8 cellular contexts compared by ENCODE assay signal in the genomic region with DNA sequence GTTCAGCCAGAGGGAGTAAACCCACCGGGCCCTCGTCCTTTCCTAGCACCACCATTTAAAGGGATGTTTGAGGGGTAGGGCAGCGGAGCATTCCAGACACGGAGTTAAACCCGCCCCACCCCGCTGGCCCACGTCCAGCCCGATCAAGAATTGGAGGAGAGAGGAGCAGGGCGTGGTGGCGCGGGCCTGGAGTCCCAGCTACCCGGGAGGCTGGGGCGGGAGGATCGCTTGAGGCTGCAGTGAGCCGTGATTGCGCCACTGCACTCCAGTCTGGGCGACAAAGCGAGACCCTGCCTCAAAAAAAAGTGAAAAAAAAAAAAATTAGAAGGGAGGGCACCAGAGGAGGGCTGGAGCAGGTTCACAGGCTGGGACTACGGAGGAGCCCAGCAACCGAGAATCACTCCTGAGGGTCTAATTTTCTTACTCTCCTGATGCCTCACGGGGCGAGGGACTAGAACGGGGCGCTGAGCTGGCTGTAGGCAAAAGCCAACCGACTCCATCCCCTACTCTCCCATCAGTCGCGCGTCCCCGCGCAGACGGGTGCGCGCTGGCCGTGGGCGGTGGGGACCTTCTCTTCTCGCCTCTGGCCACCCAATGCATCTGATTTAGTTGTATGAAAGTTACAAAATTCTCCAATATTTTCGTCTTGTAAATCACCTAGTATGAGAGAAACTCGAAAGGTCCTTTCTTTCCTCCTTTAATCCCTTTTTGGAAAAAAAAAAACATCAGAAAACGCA. TPM values are rescaled to one million over a fixed set of nuclear protein-coding genes. Genes with fewer than 3 reads are reported as not detected.
DNase-seq lines count a peak whose midpoint lies in the region; ATAC-seq and TF ChIP-seq lines count a peak whose summit lies in the region.

No MANE protein-coding gene starts in this region.

- H3K9me3 Mint-ChIP-seq in WTC11, result no peaks in the 10 kb centered on the region; the same call in 1 of the 2 replicates

- H3K27ac ChIP-seq in ACC112 (ENCODE audit: low read depth, low read length), result peak overlapping the region; percentile 97
- H3K27ac ChIP-seq in left lung, result peak overlapping the region; percentile 92 to 98

- H3K36me3 ChIP-seq in ACC112 (ENCODE audit: insufficient read depth, low read length) (no peaks in the 10 kb centered on the region), left lung (no peaks in the 10 kb centered on the region)

- peaks cover 4% of the 10 kb centered on the region; the same call in 1 of the 2 replicates for H3K36me3 Mint-ChIP-seq in WTC11

- no peaks in the 10 kb centered on the region for H3K27me3 ChIP-seq in ACC112 (ENCODE audit: insufficient read depth, low read length)
- H3K27me3 ChIP-seq in left lung, result no peaks in the 10 kb centered on the region

- H3K27me3 Mint-ChIP-seq in WTC11 (ENCODE audit: low read depth), result no peaks in the 10 kb centered on the region; the same call in 1 of the 2 replicates

- H3K4me1 Mint-ChIP-seq in WTC11, result peaks cover 65% of the 10 kb centered on the region

- intact Hi-C loops in left lung (cut with DNase I), result no loop called here

- POLR2A ChIA-PET in WTC11 (lab: Charles Lee), result interaction anchor here (0.6 to 1.3 kb wide), 3 partner anchors 13 to 30 kb away, joined by 4 to 10 read pairs (median 5); a partner anchor contains a TSS

- H3K27ac Mint-ChIP-seq in WTC11, result peak overlapping the region; percentile 98

- DNase-seq in LHCN-M2 (ENCODE audit: low read depth), result peak; percentile 64
- DNase-seq in WTC11 (ENCODE audit: low spot score), result peak; percentile 71
- DNase-seq in choroid plexus epithelial cell (ENCODE audit: low read depth), result peak; percentile 46
- peak; percentile 75 to 92 for DNase-seq in left lung
- DNase-seq in stimulated activated CD4-positive, alpha-beta T cell treated with anti-CD3 and anti-CD28 coated beads, Interleukin-2, amount 100 ng/mL, for 4 hours (ENCODE audit: low read depth), result peak; percentile 55

- TF ChIP-seq CTCF in WTC11 (IDR thresholded peaks at IDR 0.05) (no peak), choroid plexus epithelial cell (conservative IDR thresholded peaks at IDR 0.05; ENCODE audit: low read depth, low read length) (no peak), left lung (IDR thresholded peaks at IDR 0.05) (no peak)

- H3K4me1 ChIP-seq in ACC112 (ENCODE audit: control insufficient read depth, insufficient read depth, low read length, unreplicated experiment), result peaks cover 31% of the 10 kb centered on the region
- peaks cover 25 to 86% of the 10 kb centered on the region in 2 donors for H3K4me1 ChIP-seq in left lung

- CTCF ChIA-PET in WTC11 (lab: Charles Lee), result interaction anchor here (0.7 to 2.1 kb wide), 5 partner anchors 15 to 142 kb away, joined by 3 to 9 read pairs (median 4); a partner anchor contains a TSS

- H3K9me3 ChIP-seq in left lung, result no peaks in the 10 kb centered on the region

- peaks cover 21% of the 10 kb centered on the region for H3K79me2 ChIP-seq in ACC112 (ENCODE audit: control insufficient read depth, insufficient read depth, low read length, unreplicated experiment)

- H3K4me3 ChIP-seq in ACC112 (ENCODE audit: low read depth, low read length), result peak overlapping the region; percentile 87
- peak overlapping the region; percentile 66 for H3K4me3 ChIP-seq in choroid plexus epithelial cell (ENCODE audit: low read depth, low read length)
- H3K4me3 ChIP-seq in left lung, result peak overlapping the region; percentile 35 to 54

- peak overlapping the region; percentile 92 for H2AFZ ChIP-seq in ACC112 (ENCODE audit: low read length, unreplicated experiment)

- H3K4me3 Mint-ChIP-seq in WTC11, result peak overlapping the region; percentile 91

- ATAC-seq in GM18868 (IDR thresholded peaks at IDR 0.05; ENCODE audit: unreplicated experiment), result peak; percentile 43
- peak; percentile 58 for ATAC-seq in WTC11
- peak; percentile 36 for ATAC-seq in left lung
- no peak for ATAC-seq in HG03565 (IDR thresholded peaks at IDR 0.05; ENCODE audit: unreplicated experiment)

TF ChIP-seq in WTC11, 78 proteins besides CTCF, POLR2A, EP300 and RAD21:
- TF ChIP-seq FOXP1 (CRISPR knock-in tag; IDR thresholded peaks at IDR 0.05; ENCODE audit: borderline replicate concordance), result peak; percentile 49; the same call in 1 of the 2 replicates
- peak; percentile 74; the same call in 1 of the 2 replicates for TF ChIP-seq KAT7 (CRISPR knock-in tag; IDR thresholded peaks at IDR 0.05; ENCODE audit: borderline replicate concordance)
- TF ChIP-seq GTF2I (CRISPR knock-in tag; conservative IDR thresholded peaks at IDR 0.05), result peak; percentile 93
- TF ChIP-seq ZNF121 (CRISPR knock-in tag; IDR thresholded peaks at IDR 0.05), result peak; percentile 96
- TF ChIP-seq ETV6 (CRISPR knock-in tag; IDR thresholded peaks at IDR 0.05), result no peak
- TF ChIP-seq ZNF138 (CRISPR knock-in tag; conservative IDR thresholded peaks at IDR 0.05), result no peak

RNA-seq across cellular contexts. Expression of a gene that starts 6.1 kb away (rescaled TPM):
- total RNA-seq in LHCN-M2 (2014; rRNA removed) (86.1 and 92.2 TPM in 2 replicates), WTC11 (2021) (75.3 to 105 TPM (median 96.4 TPM) in 3 replicates), left lung (100 to 1,000 TPM; 104 to 180 TPM)
- 48.1 TPM for polyA plus RNA-seq in LHCN-M2 (2012)

RNA-seq across cellular contexts. Expression of a gene that starts 6.1 kb away (rescaled TPM):
- 98.9 and 101 TPM in 2 replicates for total RNA-seq in LHCN-M2 (2014; rRNA removed)
- 77.4 TPM for polyA plus RNA-seq in LHCN-M2 (2012)
- total RNA-seq in WTC11 (2021), result 57.2 to 80.1 TPM (median 75.8 TPM) in 3 replicates
- total RNA-seq in left lung, result 100 to 1,000 TPM; 155 to 205 TPM

RNA-seq across cellular contexts. Expression of a gene that starts 6.4 kb away (rescaled TPM):
- total RNA-seq in LHCN-M2 (2014; rRNA removed) (0.71 and 1.5 TPM in 2 replicates), WTC11 (2021) (1.2 to 2.1 TPM (median 1.9 TPM) in 3 replicates), left lung (1 to 10 TPM in 1 of 2 donors, under 1 TPM in 1; 0.99 to 1.2 TPM)
- 1.00 TPM for polyA plus RNA-seq in LHCN-M2 (2012)

RNA-seq across cellular contexts. Expression of a gene that starts 14.7 kb away (rescaled TPM):
- total RNA-seq in LHCN-M2 (2014; rRNA removed) (78.7 and 88.2 TPM in 2 replicates), WTC11 (2021) (104 to 121 TPM (median 119 TPM) in 3 replicates), left lung (10 to 100 TPM; 38.7 to 51.5 TPM)
- polyA plus RNA-seq in LHCN-M2 (2012), result 76.5 TPM

RNA-seq across cellular contexts. Expression of a gene that starts 25.9 kb away (rescaled TPM):
- total RNA-seq in LHCN-M2 (2014; rRNA removed) (63.2 and 68.7 TPM in 2 replicates), WTC11 (2021) (147 to 177 TPM (median 161 TPM) in 3 replicates), left lung (100 to 1,000 TPM in 1 of 2 donors, 10 to 100 TPM in 1; 43.6 to 103 TPM)
- 72.3 TPM for polyA plus RNA-seq in LHCN-M2 (2012)
